Comparison of ENCODE assay signal across 22 cellular contexts in genomic region chr5:111618644-111619271, GRCh38.
"Had no signal": no experiment of that assay in that cellular context is flagged by ENCODE, and none has a peak within 500 bp of the region (broad histone marks: within the 10 kb centered on the region; RNA-seq: fewer than 3 reads in every experiment).

No MANE protein-coding gene starts in this region.

- FAIRE-seq: pancreas, small intestine had no signal

- H3K9me3 ChIP-seq: neutrophil, pancreas, right lobe of liver, stomach, testis had no signal

- DNase-seq: activated CD4-positive, alpha-beta T cell treated with anti-CD3 and anti-CD28 coated beads, Interleukin-2, amount 10 ng/mL, durations not matched to agents 7 days and 5 days; activated CD4-positive, CD25-positive, alpha-beta regulatory T cell; activated CD8-positive, alpha-beta memory T cell treated with anti-CD3 and anti-CD28 coated beads, Interleukin-2, amount 50 U/mL, for 4 hours; activated gamma-delta T cell; activated T-cell treated with anti-CD3 and anti-CD28 coated beads, Interleukin-2, amount 50 U/mL, for 4 hours; amniotic stem cell; dermis blood vessel endothelial cell; effector memory CD8-positive, alpha-beta T cell; immature natural killer cell; kidney glomerular epithelial cell; left ventricle myocardium inferior; pancreas; right lobe of liver; small intestine; stimulated activated CD4-positive, alpha-beta T cell treated with anti-CD3 and anti-CD28 coated beads, Interleukin-4, amount 100 ng/mL, for 24 hours; stomach; T-cell; T-helper 9 cell; testis had no signal

- ATAC-seq: effector memory CD8-positive, alpha-beta T cell; pancreas; right lobe of liver; stimulated activated effector memory CD8-positive, alpha-beta T cell treated with anti-CD3 and anti-CD28 coated beads, Interleukin-12 subunit alpha, Interleukin-12 subunit beta, amount 100 ng/mL, for 72 hours; T-cell had no signal

- H3K4me3 ChIP-seq: cardiac muscle cell, left ventricle myocardium inferior, pancreas, right lobe of liver, stomach, testis had no signal

- H3K27me3 ChIP-seq: cardiac muscle cell, neutrophil, pancreas, right lobe of liver, stomach, testis had no signal

- H3K36me3 ChIP-seq: cardiac muscle cell, left ventricle myocardium inferior, neutrophil, pancreas, right lobe of liver, stomach had no signal

- H3K4me1 ChIP-seq: left ventricle myocardium inferior, pancreas, right lobe of liver, stomach, testis had no signal

- H3K27ac ChIP-seq: cardiac muscle cell, left ventricle myocardium inferior, neutrophil, pancreas, right lobe of liver, stomach, testis had no signal
